ENCODE assay signal across 8 cellular contexts in the genomic region with DNA sequence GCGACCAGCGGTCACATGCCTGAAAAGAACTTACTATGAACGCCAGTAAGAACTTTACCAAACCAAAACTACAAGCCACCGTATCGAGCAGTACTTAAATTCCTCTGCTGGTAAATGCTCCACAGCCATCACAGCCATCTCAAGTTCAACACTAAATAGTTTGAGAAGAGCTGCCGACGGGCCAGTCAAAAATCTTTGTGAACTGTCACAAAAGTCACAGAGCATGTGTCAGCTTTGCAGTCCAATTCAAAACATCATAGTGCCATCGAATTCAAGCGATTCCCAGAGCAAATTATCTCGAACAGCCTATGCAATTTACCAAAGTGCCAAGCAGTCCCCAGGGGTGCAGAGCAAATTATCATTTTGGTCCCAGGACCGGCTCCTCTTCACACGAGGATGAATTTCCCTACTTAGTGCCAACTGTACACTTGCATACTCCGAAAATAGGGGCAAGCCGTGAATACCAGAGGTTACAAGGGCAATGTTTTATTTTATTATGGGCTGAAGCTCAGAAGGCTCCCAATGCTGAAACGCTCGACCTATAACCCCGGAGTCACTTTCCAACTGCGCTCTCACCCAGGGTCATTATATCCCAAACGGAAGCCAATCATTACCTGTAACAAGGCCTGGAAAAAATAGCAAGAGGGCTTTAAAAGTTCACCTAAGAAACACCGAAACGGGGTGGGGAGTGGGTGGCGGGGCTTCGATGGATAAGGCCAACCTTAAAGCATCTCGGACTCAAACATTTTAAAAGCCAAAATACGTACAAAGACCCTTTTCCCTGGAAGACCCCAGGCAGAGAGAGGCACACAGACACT. TPM values are rescaled to one million over a fixed set of nuclear protein-coding genes. Genes with fewer than 3 reads are reported as not detected.
A peak's percentile ranks its signal among the peaks of the same experiment; 100 is the strongest.
DNase-seq lines count a peak whose midpoint lies in the region; TF ChIP-seq lines count a peak whose summit lies in the region.

No MANE protein-coding gene starts in this region.

- H3K27me3 ChIP-seq in breast epithelium (no peaks in the 10 kb centered on the region), layer of hippocampus (ENCODE audit: control insufficient read depth, insufficient read depth, low read length) (no peaks in the 10 kb centered on the region), stomach (peaks cover 0 to 17% (median 0%) of the 10 kb centered on the region in 3 donors)

- no peak for TF ChIP-seq EP300 in stomach (IDR thresholded peaks at IDR 0.05)

- no peak for TF ChIP-seq CTCF in breast epithelium (IDR thresholded peaks at IDR 0.05)
- no peak for TF ChIP-seq CTCF in stomach (IDR thresholded peaks at IDR 0.05)

- H3K9me3 ChIP-seq in breast epithelium (no peaks in the 10 kb centered on the region), stomach (no peaks in the 10 kb centered on the region)

- H3K36me3 ChIP-seq in breast epithelium (no peaks in the 10 kb centered on the region), stomach (no peaks in the 10 kb centered on the region)

- peaks cover 0 to 3% of the 10 kb centered on the region in 2 donors for H3K4me1 ChIP-seq in breast epithelium
- H3K4me1 ChIP-seq in stomach = peaks cover 11 to 38% (median 23%) of the 10 kb centered on the region in 4 donors

- 2 to 4% (median 3%) methylated on average over 25 of the region's 25 CpGs for WGBS in stomach, 5 donors

- TF ChIP-seq POLR2A in breast epithelium (IDR thresholded peaks at IDR 0.05) (no peak), stomach (IDR thresholded peaks at IDR 0.05) (no peak)

- H3K4me3 ChIP-seq in breast epithelium (peak overlapping the region; percentile 77 to 86 (median 85)), stomach (peak overlapping the region; percentile 66 to 88 (median 78))

- DNase-seq in NCI-H82 (lab: John Stamatoyannopoulos, UW) (peak; percentile 54), NCI-H82 treated with DMSO at 0.1 percent for 48 hours (lab: John Stamatoyannopoulos, UW; ENCODE audit: unreplicated experiment) (no peak), NCI-H2227 treated with DMSO at 0.1 percent for 48 hours (lab: John Stamatoyannopoulos, UW) (peak; percentile 15), breast epithelium (ENCODE audit: low spot score in 2 of 2) (no peak), stomach (no peak)
- no peak for DNase-seq in stimulated activated CD4-positive, alpha-beta T cell treated with anti-CD3 and anti-CD28 coated beads, Interleukin-2, amount 100 ng/mL, for 48 hours
- no peak for DNase-seq in activated CD4-positive, CD25-positive, alpha-beta regulatory T cell (lab: John Stamatoyannopoulos, UW)

- H3K27ac ChIP-seq in breast epithelium (peak overlapping the region; percentile 99 to 100), layer of hippocampus (ENCODE audit: low read depth, low read length) (peak overlapping the region; percentile 97), stomach (peak overlapping the region; percentile 97 to 99 (median 98))

- intact Hi-C loops in breast epithelium (cut with DNase I; ENCODE audit: low total_unique reads) (loop anchor here (2.0 to 5.0 kb wide), 2 partner anchors 439 to 573 kb away; no protein-coding TSS in a partner anchor), stomach (cut with DNase I; ENCODE audit: low total_unique reads) (no loop called here)

RNA-seq across cellular contexts. Expression of gene LRP6, which starts 1.1 kb away (rescaled TPM):
- total RNA-seq in breast epithelium (10 to 100 TPM; 28.6 to 69.1 (median 52.4) TPM), stomach (100 to 1,000 TPM in 1 of 5 donors, 10 to 100 TPM in 4; 36.2 to 113 (median 40.3) TPM)
- polyA plus RNA-seq in stomach = 1 to 10 TPM; 2.7 to 4.1 (median 3.2) TPM

Comparison
In these comparisons a context has a peak if more than half of its experiments do, and no peak if none do; other contexts are left out.
1. DNase-seq: peak in NCI-H82 (single experiment) and NCI-H2227 treated with DMSO at 0.1 percent for 48 hours (single experiment); none in NCI-H82 treated with DMSO at 0.1 percent for 48 hours (single experiment), breast epithelium (0 of 2), stomach (single experiment), stimulated activated CD4-positive, alpha-beta T cell treated with anti-CD3 and anti-CD28 coated beads, Interleukin-2, amount 100 ng/mL, for 48 hours (0 of 2) and activated CD4-positive, CD25-positive, alpha-beta regulatory T cell (0 of 4).
2. Peak in every context shown above with its lines, with median percentiles within 50 percentile points of each other: H3K27ac ChIP-seq.